Comparison of ENCODE assay signal across 26 cellular contexts in genomic region chr3:48137425-48137999, GRCh38. TPM values are rescaled to one million over a fixed set of nuclear protein-coding genes. Genes with fewer than 3 reads are reported as not detected.
"Had no signal": no experiment of that assay in that cellular context is flagged by ENCODE, and none has a peak within 500 bp of the region (broad histone marks: within the 10 kb centered on the region; RNA-seq: fewer than 3 reads in every experiment).

No MANE protein-coding gene starts in this region.

- H3K27ac Mint-ChIP-seq: nephron; neural progenitor cell; stimulated activated memory B cell treated with anti-CD40 and anti-IgM and Interleukin-4, amounts not matched to agents 10 μg/mL and 1 μg/mL and 100 μg/mL, for 72 hours had no signal

- H2AFZ ChIP-seq: hepatocyte, neural progenitor cell, parathyroid adenoma had no signal

- DNase-seq: dorsolateral prefrontal cortex; effector CD4-positive, alpha-beta T cell; foreskin fibroblast; heart left ventricle; kidney; mesenchymal stem cell; midbrain; naive thymus-derived CD4-positive, alpha-beta T cell; sigmoid colon; stimulated activated CD4-positive, alpha-beta T cell treated with anti-CD3 and anti-CD28 coated beads, Interleukin-2, amount 100 ng/mL, for 24 hours; stimulated activated CD4-positive, alpha-beta T cell treated with anti-CD3 and anti-CD28 coated beads, Interleukin-4, amount 100 ng/mL, for 4 hours; stimulated activated naive CD8-positive, alpha-beta T cell treated with anti-CD3 and anti-CD28 coated beads, Interleukin-15, Interleukin-2, amounts not matched to agents 100 U/mL and 50 U/mL, for 24 hours; substantia nigra; upper lobe of left lung; uterus had no signal

- H3K4me3 ChIP-seq: dorsolateral prefrontal cortex, gastroesophageal sphincter, heart left ventricle, hepatocyte, lung, neural progenitor cell, prostate gland, right atrium auricular region, sigmoid colon, thoracic aorta, tibial nerve, upper lobe of left lung, uterus had no signal

- H3K27me3 Mint-ChIP-seq: stimulated activated memory B cell treated with anti-CD40 and anti-IgM and Interleukin-4, amounts not matched to agents 10 μg/mL and 1 μg/mL and 100 μg/mL, for 72 hours had no signal

- H3K9me3 ChIP-seq: gastroesophageal sphincter, heart left ventricle, prostate gland, right atrium auricular region, sigmoid colon, thoracic aorta, tibial nerve, upper lobe of left lung, uterus had no signal

- H3K9ac ChIP-seq: neural progenitor cell, parathyroid adenoma had no signal

- H3K79me2 ChIP-seq: hepatocyte, parathyroid adenoma had no signal

- H3K27ac ChIP-seq: dorsolateral prefrontal cortex, gastroesophageal sphincter, heart left ventricle, hepatocyte, neural progenitor cell, parathyroid adenoma, prostate gland, right atrium auricular region, sigmoid colon, thoracic aorta, tibial nerve, upper lobe of left lung, uterus had no signal

- H3K36me3 ChIP-seq: gastroesophageal sphincter, heart left ventricle, neural progenitor cell, prostate gland, right atrium auricular region, sigmoid colon, thoracic aorta, tibial nerve, upper lobe of left lung, uterus had no signal

- H3K4me1 ChIP-seq: gastroesophageal sphincter, neural progenitor cell, parathyroid adenoma, prostate gland, sigmoid colon, tibial nerve, uterus had no signal

- H3K27me3 ChIP-seq: dorsolateral prefrontal cortex, gastroesophageal sphincter, heart left ventricle, hepatocyte, neural progenitor cell, right atrium auricular region, sigmoid colon, tibial nerve, upper lobe of left lung, uterus had no signal

- H3K9me3 Mint-ChIP-seq: naive thymus-derived CD4-positive, alpha-beta T cell; nephron; stimulated activated memory B cell treated with anti-CD40 and anti-IgM and Interleukin-4, amounts not matched to agents 10 μg/mL and 1 μg/mL and 100 μg/mL, for 72 hours had no signal

- H3K4me2 ChIP-seq: hepatocyte, neural progenitor cell had no signal

- H3K4me3 Mint-ChIP-seq: naive thymus-derived CD4-positive, alpha-beta T cell; nephron; neural progenitor cell; stimulated activated memory B cell treated with anti-CD40 and anti-IgM and Interleukin-4, amounts not matched to agents 10 μg/mL and 1 μg/mL and 100 μg/mL, for 72 hours had no signal

- H3K36me3 Mint-ChIP-seq: naive thymus-derived CD4-positive, alpha-beta T cell; neural progenitor cell; stimulated activated memory B cell treated with anti-CD40 and anti-IgM and Interleukin-4, amounts not matched to agents 10 μg/mL and 1 μg/mL and 100 μg/mL, for 72 hours had no signal

RNA-seq across cellular contexts. Expression of gene CDC25A, which starts 50.7 kb away (rescaled TPM):
- polyA plus RNA-seq: naive thymus-derived CD4-positive, alpha-beta T cell had no signal
